8 cellular contexts compared by ENCODE assay signal in the genomic region with DNA sequence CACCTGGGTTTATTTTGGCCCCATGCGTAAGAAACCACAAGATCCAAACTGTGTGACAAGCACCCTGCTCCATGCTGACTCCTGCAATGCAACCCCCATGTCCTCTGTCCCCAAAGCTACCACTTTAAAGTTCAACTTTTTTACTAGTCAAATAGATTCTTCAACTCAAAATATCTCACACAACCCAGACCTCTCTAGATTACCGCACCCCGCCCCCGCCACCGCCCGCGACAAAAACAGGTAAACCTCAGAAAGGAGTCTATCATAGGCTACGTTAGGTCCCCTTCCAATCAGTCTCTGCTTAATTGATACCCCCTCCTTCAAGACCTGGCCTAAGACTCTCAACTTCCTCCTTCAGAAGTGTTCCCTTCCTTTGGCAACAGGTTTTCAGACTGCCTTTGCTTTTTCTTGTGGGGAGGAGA. TPM values are rescaled to one million over a fixed set of nuclear protein-coding genes. Genes with fewer than 3 reads are reported as not detected.
A peak's percentile ranks its signal among the peaks of the same experiment; 100 is the strongest.
DNase-seq lines count a peak whose midpoint lies in the region; ATAC-seq and TF ChIP-seq lines count a peak whose summit lies in the region.

No MANE protein-coding gene starts in this region.

- TF ChIP-seq CTCF in endodermal cell (conservative IDR thresholded peaks at IDR 0.05), result no peak

- H3K4me1 ChIP-seq in HUES64 (ENCODE audit: insufficient read depth, low read length) (peaks cover 14% of the 10 kb centered on the region), endodermal cell (ENCODE audit: control insufficient read depth, insufficient read depth, low read length) (peaks cover 2% of the 10 kb centered on the region), neuronal stem cell (ENCODE audit: control insufficient read depth in 2 of 2, insufficient read depth in 1 of 2, low read depth in 1 of 2, low read length in 2 of 2) (peaks cover 12 to 26% of the 10 kb centered on the region in 2 donors)

- no peak overlapping the region for H3K4ac ChIP-seq in neuronal stem cell (ENCODE audit: low read length)

- H3K4me3 Mint-ChIP-seq in activated CD4-positive, alpha-beta memory T cell treated with anti-CD3 and anti-CD28 coated beads, Interleukin-2, amount 10 ng/mL, durations not matched to agents 7 days and 5 days, result peak overlapping the region; percentile 92
- H3K4me3 Mint-ChIP-seq in endodermal cell, result peak overlapping the region; percentile 100

- 22% methylated on average over 8 of the region's 8 CpGs for WGBS in HUES64
- WGBS in endodermal cell (ENCODE audit: insufficient coverage in 1 of 2, insufficient read length in 1 of 2), 2 experiments, result 18 to 34% methylated on average over 2 to 8 of the region's 8 CpGs
- no CpG with 5 or more reads among the region's 8 CpGs for WGBS in neuronal stem cell (ENCODE audit: extremely low coverage in 2 of 2, insufficient read length in 2 of 2, insufficient replicate concordance in 1 of 2), 2 donors

- H2BK12ac ChIP-seq in neuronal stem cell (ENCODE audit: low read length), result no peak overlapping the region

- no peaks in the 10 kb centered on the region for H3K27me3 ChIP-seq in HUES64 (ENCODE audit: insufficient read depth, low read length)
- H3K27me3 ChIP-seq in endodermal cell (ENCODE audit: control insufficient read depth, insufficient read depth, low read length, poor library complexity, severe bottlenecking), result no peaks in the 10 kb centered on the region
- H3K27me3 ChIP-seq in neuronal stem cell (ENCODE audit: control insufficient read depth in 3 of 3, insufficient read depth in 3 of 3, low read depth in 1 of 3, low read length in 3 of 3), result no peaks in the 10 kb centered on the region

- H3K14ac ChIP-seq in neuronal stem cell (ENCODE audit: low read length), result no peak overlapping the region

- peak overlapping the region; percentile 100 for H3K27ac Mint-ChIP-seq in activated CD4-positive, alpha-beta memory T cell treated with anti-CD3 and anti-CD28 coated beads, Interleukin-2, amount 10 ng/mL, durations not matched to agents 7 days and 5 days
- peak overlapping the region; percentile 98 for H3K27ac Mint-ChIP-seq in endodermal cell

- no peak for ATAC-seq in HG03135 (IDR thresholded peaks at IDR 0.05; ENCODE audit: unreplicated experiment)
- ATAC-seq in GM21360 (IDR thresholded peaks at IDR 0.05; ENCODE audit: unreplicated experiment), result no peak

- peak; percentile 62 for DNase-seq in activated CD4-positive, alpha-beta memory T cell treated with anti-CD3 and anti-CD28 coated beads, Interleukin-2, amount 10 ng/mL, durations not matched to agents 7 days and 5 days
- DNase-seq in endodermal cell (peak; percentile 52), neuronal stem cell (ENCODE audit: low spot score) (no peak), NCI-H226 (no peak), COLO829 (ENCODE audit: low spot score) (no peak)

- H3K9ac ChIP-seq in HUES64 (ENCODE audit: low read depth, low read length), result peak overlapping the region; percentile 97
- peak overlapping the region; percentile 96 for H3K9ac ChIP-seq in endodermal cell (ENCODE audit: extremely low read depth, low read length, poor library complexity, severe bottlenecking)
- no peak overlapping the region for H3K9ac ChIP-seq in neuronal stem cell (ENCODE audit: low read depth, low read length, poor library complexity)

- no peak overlapping the region for H2BK120ac ChIP-seq in neuronal stem cell (ENCODE audit: low read depth, low read length)

- H4K8ac ChIP-seq in neuronal stem cell (ENCODE audit: low read depth, low read length), result no peak overlapping the region

- H2AFZ ChIP-seq in neuronal stem cell (ENCODE audit: low read length), result no peak overlapping the region

- H2BK5ac ChIP-seq in neuronal stem cell (ENCODE audit: low read length), result no peak overlapping the region

- H3K27ac ChIP-seq in HUES64 (ENCODE audit: low read depth, low read length) (no peak overlapping the region), endodermal cell (ENCODE audit: low read depth, low read length) (no peak overlapping the region), neuronal stem cell (replicated peaks; ENCODE audit: low read length) (peak overlapping the region; percentile 99)

- POLR2A ChIA-PET in activated CD4-positive, alpha-beta memory T cell treated with anti-CD3 and anti-CD28 coated beads, Interleukin-2, amount 10 ng/mL, durations not matched to agents 7 days and 5 days (lab: Charles Lee), result interaction anchor here (0.8 to 12.6 kb wide), 18 partner anchors 10 to 971 kb away, joined by 3 to 496 read pairs (median 8); no protein-coding TSS in a partner anchor

- no peaks in the 10 kb centered on the region for H3K27me3 Mint-ChIP-seq in activated CD4-positive, alpha-beta memory T cell treated with anti-CD3 and anti-CD28 coated beads, Interleukin-2, amount 10 ng/mL, durations not matched to agents 7 days and 5 days
- H3K27me3 Mint-ChIP-seq in endodermal cell (ENCODE audit: insufficient read depth), result no peaks in the 10 kb centered on the region

- H2BK15ac ChIP-seq in neuronal stem cell (ENCODE audit: low read length), result no peak overlapping the region

- CTCF ChIA-PET in activated CD4-positive, alpha-beta memory T cell treated with anti-CD3 and anti-CD28 coated beads, Interleukin-2, amount 10 ng/mL, durations not matched to agents 7 days and 5 days (lab: Charles Lee), result interaction anchor here (1.0 to 7.1 kb wide), 15 partner anchors 10 to 542 kb away, joined by 3 to 178 read pairs (median 8); no protein-coding TSS in a partner anchor

- H3K9me3 ChIP-seq in HUES64 (ENCODE audit: insufficient read depth, low read depth, low read length) (no peaks in the 10 kb centered on the region), endodermal cell (ENCODE audit: control insufficient read depth, low read length) (no peaks in the 10 kb centered on the region), neuronal stem cell (replicated peaks in 1 of 2; ENCODE audit: control insufficient read depth in 2 of 2, insufficient read depth in 1 of 2, low read depth in 1 of 2, low read length in 2 of 2) (peaks cover 0 to 6% of the 10 kb centered on the region in 2 donors)

- H3K9me3 Mint-ChIP-seq in activated CD4-positive, alpha-beta memory T cell treated with anti-CD3 and anti-CD28 coated beads, Interleukin-2, amount 10 ng/mL, durations not matched to agents 7 days and 5 days, result no peaks in the 10 kb centered on the region
- H3K9me3 Mint-ChIP-seq in endodermal cell, result no peaks in the 10 kb centered on the region

- peaks cover 42% of the 10 kb centered on the region for H3K36me3 ChIP-seq in HUES64 (ENCODE audit: insufficient read depth, low read length)
- peaks cover 33% of the 10 kb centered on the region for H3K36me3 ChIP-seq in endodermal cell (ENCODE audit: control insufficient read depth, insufficient read depth, low read length)
- peaks cover 25 to 57% of the 10 kb centered on the region in 2 donors for H3K36me3 ChIP-seq in neuronal stem cell (replicated peaks in 1 of 2; ENCODE audit: control insufficient read depth in 2 of 2, insufficient read depth in 2 of 2, low read length in 2 of 2)

- peaks cover 9% of the 10 kb centered on the region for H3K79me1 ChIP-seq in neuronal stem cell (ENCODE audit: low read depth, low read length)

- peaks cover 54% of the 10 kb centered on the region for H3K4me1 Mint-ChIP-seq in activated CD4-positive, alpha-beta memory T cell treated with anti-CD3 and anti-CD28 coated beads, Interleukin-2, amount 10 ng/mL, durations not matched to agents 7 days and 5 days
- peaks cover 39% of the 10 kb centered on the region for H3K4me1 Mint-ChIP-seq in endodermal cell

- H3K4me3 ChIP-seq in HUES64 (ENCODE audit: low read length) (peak overlapping the region; percentile 98), endodermal cell (ENCODE audit: low read length) (peak overlapping the region; percentile 94), neuronal stem cell (ENCODE audit: low read length in 2 of 2) (peak overlapping the region; percentile 92 to 99)

- H3K4me2 ChIP-seq in neuronal stem cell (ENCODE audit: insufficient read depth, low read length, poor library complexity, severe bottlenecking), result peak overlapping the region; percentile 73

- no peak overlapping the region for H4K91ac ChIP-seq in neuronal stem cell (ENCODE audit: low read depth, low read length, poor library complexity)

- H3K36me3 Mint-ChIP-seq in activated CD4-positive, alpha-beta memory T cell treated with anti-CD3 and anti-CD28 coated beads, Interleukin-2, amount 10 ng/mL, durations not matched to agents 7 days and 5 days (ENCODE audit: low read depth), result peaks cover 71% of the 10 kb centered on the region
- H3K36me3 Mint-ChIP-seq in endodermal cell (ENCODE audit: low read depth), result peaks cover 38% of the 10 kb centered on the region

- no peak overlapping the region for H3K23ac ChIP-seq in neuronal stem cell (ENCODE audit: low read depth, low read length, poor library complexity)

- H2AK5ac ChIP-seq in neuronal stem cell (ENCODE audit: low read depth, low read length), result no peak overlapping the region

- H3K18ac ChIP-seq in neuronal stem cell (ENCODE audit: low read length), result no peak overlapping the region

RNA-seq across cellular contexts. Expression of a gene that starts 2.2 kb away (rescaled TPM):
- polyA plus RNA-seq in HUES64 (2013, experiment 1 of 2), result 74.6 TPM
- polyA plus RNA-seq in HUES64 (2013, experiment 2 of 2), result 98.9 TPM
- 100 to 1,000 TPM in 1 of 2 experiments, 10 to 100 TPM in 1; 96.1 to 103 TPM for total RNA-seq in activated CD4-positive, alpha-beta memory T cell treated with anti-CD3 and anti-CD28 coated beads, Interleukin-2, amount 10 ng/mL, durations not matched to agents 7 days and 5 days
- total RNA-seq in endodermal cell, result 10 to 100 TPM; 99.4 to 99.6 TPM
- polyA plus RNA-seq in endodermal cell (2013, experiment 1 of 2), result 215 TPM
- polyA plus RNA-seq in endodermal cell (2013, experiment 2 of 2), result 172 TPM
- polyA plus RNA-seq in neuronal stem cell (2013, experiment 1 of 2), result 270 TPM
- 294 TPM for polyA plus RNA-seq in neuronal stem cell (2013, experiment 2 of 2)

Comparison
In these comparisons a context has a peak if more than half of its experiments do, and no peak if none do; other contexts are left out.
1. DNase-seq: peak in activated CD4-positive, alpha-beta memory T cell treated with anti-CD3 and anti-CD28 coated beads, Interleukin-2, amount 10 ng/mL, durations not matched to agents 7 days and 5 days (single experiment) and endodermal cell (single experiment); none in neuronal stem cell (single experiment), NCI-H226 (single experiment) and COLO829 (single experiment).
2. Peak in every context shown above with its lines, with median percentiles within 50 percentile points of each other: H3K4me3 ChIP-seq.